In genomic region chr2:78817430-78817829, GRCh38 we compare ENCODE assay signal across 23 cellular contexts.
"Had no signal": no experiment of that assay in that cellular context is flagged by ENCODE, and none has a peak within 500 bp of the region (broad histone marks: within the 10 kb centered on the region; RNA-seq: fewer than 3 reads in every experiment).

No MANE protein-coding gene starts in this region.

- H3K27me3 Mint-ChIP-seq: memory B cell; stimulated activated memory B cell treated with anti-CD40 and anti-IgM and Interleukin-4, amounts not matched to agents 10 μg/mL and 1 μg/mL and 100 μg/mL, for 72 hours; stimulated activated naive CD8-positive, alpha-beta T cell treated with anti-CD3 and anti-CD28 coated beads, Interleukin-15, amount 100 ng/mL, for 72 hours had no signal

- H3K27me3 ChIP-seq: esophagus squamous epithelium, gastroesophageal sphincter, spleen, testis, tibial nerve, upper lobe of right lung, vagina had no signal

- H3K9me3 Mint-ChIP-seq: mesothelial cell of epicardium; stimulated activated memory B cell treated with anti-CD40 and anti-IgM and Interleukin-4, amounts not matched to agents 10 μg/mL and 1 μg/mL and 100 μg/mL, for 72 hours had no signal

- H3K9me3 ChIP-seq: esophagus squamous epithelium, gastroesophageal sphincter, left ventricle myocardium inferior, lower lobe of right lung, testis, tibial nerve, upper lobe of right lung, vagina had no signal

- H3K4me1 ChIP-seq: esophagus squamous epithelium, gastroesophageal sphincter, left ventricle myocardium inferior, lower lobe of right lung, spleen, testis, tibial nerve, upper lobe of right lung, vagina had no signal

- H3K27ac ChIP-seq: esophagus squamous epithelium, gastroesophageal sphincter, left ventricle myocardium inferior, lower lobe of right lung, spleen, testis, tibial nerve, upper lobe of right lung, vagina had no signal

- H3K4me3 Mint-ChIP-seq: memory B cell; mesothelial cell of epicardium; natural killer cell; stimulated activated memory B cell treated with anti-CD40 and anti-IgM and Interleukin-4, amounts not matched to agents 10 μg/mL and 1 μg/mL and 100 μg/mL, for 72 hours; stimulated activated naive CD8-positive, alpha-beta T cell treated with anti-CD3 and anti-CD28 coated beads, Interleukin-15, amount 100 ng/mL, for 72 hours had no signal

- H3K4me1 Mint-ChIP-seq: memory B cell; mesothelial cell of epicardium; natural killer cell; stimulated activated memory B cell treated with anti-CD40 and anti-IgM and Interleukin-4, amounts not matched to agents 10 μg/mL and 1 μg/mL and 100 μg/mL, for 72 hours; stimulated activated naive CD8-positive, alpha-beta T cell treated with anti-CD3 and anti-CD28 coated beads, Interleukin-15, amount 100 ng/mL, for 72 hours had no signal

- H3K36me3 ChIP-seq: esophagus squamous epithelium, gastroesophageal sphincter, left ventricle myocardium inferior, lower lobe of right lung, spleen, tibial nerve, upper lobe of right lung, vagina had no signal

- H3K4me3 ChIP-seq: esophagus squamous epithelium, gastroesophageal sphincter, left ventricle myocardium inferior, lower lobe of right lung, spleen, testis, tibial nerve, upper lobe of right lung, vagina had no signal

- ATAC-seq: gastroesophageal sphincter; lower lobe of right lung; natural killer cell; sciatic nerve; stimulated activated memory B cell treated with anti-CD40 and anti-IgM and Interleukin-4, amounts not matched to agents 10 μg/mL and 1 μg/mL and 100 μg/mL, for 72 hours; stimulated activated naive CD8-positive, alpha-beta T cell treated with anti-CD3 and anti-CD28 coated beads, Interleukin-15, amount 100 ng/mL, for 72 hours; upper lobe of right lung had no signal

- FAIRE-seq: keratinocyte had no signal

- H3K27ac Mint-ChIP-seq: memory B cell; mesothelial cell of epicardium; natural killer cell; stimulated activated memory B cell treated with anti-CD40 and anti-IgM and Interleukin-4, amounts not matched to agents 10 μg/mL and 1 μg/mL and 100 μg/mL, for 72 hours had no signal

- H3K36me3 Mint-ChIP-seq: memory B cell; mesothelial cell of epicardium; natural killer cell; stimulated activated memory B cell treated with anti-CD40 and anti-IgM and Interleukin-4, amounts not matched to agents 10 μg/mL and 1 μg/mL and 100 μg/mL, for 72 hours had no signal

- DNase-seq: dermis blood vessel endothelial cell; esophagus squamous epithelium; foreskin fibroblast; glutamatergic neuron; left ventricle myocardium inferior; lower lobe of right lung; natural killer cell; posterior cingulate gyrus; spleen; stimulated activated CD4-positive, alpha-beta T cell treated with anti-CD3 and anti-CD28 coated beads, Interleukin-15, amount 100 ng/mL, for 24 hours; stimulated activated CD4-positive, alpha-beta T cell treated with anti-CD3 and anti-CD28 coated beads, Interleukin-1b, Interleukin-23, amount 100 ng/mL, for 48 hours; stimulated activated CD4-positive, alpha-beta T cell treated with anti-CD3 and anti-CD28 coated beads, Interleukin-4, amount 100 ng/mL, for 24 hours; stimulated activated naive CD8-positive, alpha-beta T cell treated with anti-CD3 and anti-CD28 coated beads, Interleukin-15, amount 100 ng/mL, for 72 hours; testis; upper lobe of right lung had no signal
